In the genomic region with DNA sequence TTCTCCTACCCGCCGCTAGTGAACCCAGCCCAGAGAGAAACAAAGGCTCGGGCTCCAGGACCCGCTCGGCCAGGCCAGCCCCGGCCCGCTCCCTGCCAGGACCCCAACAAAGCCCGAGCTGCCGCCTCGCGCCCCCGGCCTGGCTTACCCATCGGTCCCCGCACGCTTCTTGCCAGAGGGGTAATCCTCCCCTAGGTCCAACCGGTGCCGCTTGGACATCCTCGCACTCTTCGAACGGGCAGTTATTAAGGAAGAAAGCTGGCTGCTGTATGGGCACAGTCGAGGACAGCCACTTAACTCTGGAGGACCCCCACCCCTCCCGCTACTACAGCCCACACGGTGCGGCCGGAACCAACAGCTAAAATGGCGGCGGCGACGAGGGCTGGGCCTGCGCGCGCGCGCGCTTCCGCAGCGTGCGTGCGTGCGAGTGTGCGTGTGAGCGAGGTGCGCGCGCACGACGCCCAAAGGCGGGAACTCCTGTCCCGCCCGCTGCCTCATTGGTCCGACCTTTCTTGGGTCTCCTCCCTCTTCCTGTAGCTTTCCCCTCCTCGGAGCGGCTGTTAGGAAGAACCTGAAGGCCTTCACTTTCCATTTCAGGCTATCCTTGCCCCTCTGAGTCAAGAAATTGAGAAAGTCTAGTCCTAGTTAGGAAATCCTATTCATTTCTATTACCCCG, we compare ENCODE assay signal across 8 cellular contexts. TPM values are rescaled to one million over a fixed set of nuclear protein-coding genes. Genes with fewer than 3 reads are reported as not detected.
DNase-seq lines count a peak whose midpoint lies in the region; TF ChIP-seq lines count a peak whose summit lies in the region.

Gene DHX15 (minus strand): TSS at position 380 of the 676 bp plus-strand sequence. CDS start 161 bp downstream, at position 219.

- DNase-seq in COLO668 (lab: John Stamatoyannopoulos, UW; ENCODE audit: unreplicated experiment) (peak; percentile 98), GM20000 (ENCODE audit: low spot score) (peak; percentile 95), HT-29 (ENCODE audit: low spot score) (peak; percentile 96), NOMO-1 (lab: John Stamatoyannopoulos, UW; ENCODE audit: unreplicated experiment in 2 of 2) (peak; percentile 91 to 97), lung microvascular endothelial cell (ENCODE audit: low read depth in 2 of 2) (peak; percentile 98)
- peak; percentile 83 to 89 for DNase-seq in activated CD8-positive, alpha-beta memory T cell treated with anti-CD3 and anti-CD28 coated beads for 4 hours (ENCODE audit: low read depth in 2 of 2)
- peak; percentile 86 to 91 (median 87) for DNase-seq in effector memory CD4-positive, alpha-beta T cell
- DNase-seq in stimulated activated CD4-positive, alpha-beta T cell treated with anti-CD3 and anti-CD28 coated beads, TNF-alpha, amount 100 ng/mL, for 48 hours (ENCODE audit: low read depth in 3 of 3), result peak; percentile 81 to 88 (median 85)

- peak within 1 kb of the TSS; percentile 96 for H3K27ac ChIP-seq in effector memory CD4-positive, alpha-beta T cell (ENCODE audit: insufficient read depth, low read length, poor library complexity, severe bottlenecking)

- H3K36me3 ChIP-seq in effector memory CD4-positive, alpha-beta T cell (ENCODE audit: control insufficient read depth, insufficient read depth, low read length), result no peaks in the 10 kb centered on the region

- H3K4me1 ChIP-seq in effector memory CD4-positive, alpha-beta T cell (ENCODE audit: control insufficient read depth, insufficient read depth, low read length, poor library complexity, severe bottlenecking), result peaks cover 17% of the 10 kb centered on the region

- no peak for TF ChIP-seq CTCF in GM20000 (IDR thresholded peaks at IDR 0.05; ENCODE audit: extremely low read depth, missing control alignments)

- peak within 1 kb of the TSS; percentile 97 for H3K4me3 ChIP-seq in effector memory CD4-positive, alpha-beta T cell (ENCODE audit: insufficient read depth, low read depth, low read length, poor library complexity, severe bottlenecking)

- H3K9me3 ChIP-seq in effector memory CD4-positive, alpha-beta T cell (ENCODE audit: control insufficient read depth, low read length), result no peaks in the 10 kb centered on the region

- no peaks in the 10 kb centered on the region for H3K27me3 ChIP-seq in effector memory CD4-positive, alpha-beta T cell (replicated peaks; ENCODE audit: control insufficient read depth, insufficient read depth, low read length, poor library complexity, severe bottlenecking)

RNA-seq across cellular contexts. Expression of gene DHX15, which starts in this region (rescaled TPM):
- 148 and 167 TPM in 2 replicates for total RNA-seq in HT-29 (2014; rRNA removed; shearing (Covaris generic))
- total RNA-seq in lung microvascular endothelial cell, result 89.1 and 105 TPM in 2 replicates

Comparison
In these comparisons a context has a peak if more than half of its experiments do, and no peak if none do; other contexts are left out.
1. Peak in every context shown above with its lines: DNase-seq, H3K4me3 ChIP-seq and H3K27ac ChIP-seq.